In genomic region chr14:77469041-77469440, GRCh38 we compare ENCODE assay signal across 20 cellular contexts. TPM values are rescaled to one million over a fixed set of nuclear protein-coding genes. Genes with fewer than 3 reads are reported as not detected.
DNase-seq lines count a peak whose midpoint lies in the region; ATAC-seq, FAIRE-seq and TF ChIP-seq lines count a peak whose summit lies in the region.
"Had no signal": no experiment of that assay in that cellular context is flagged by ENCODE, and none has a peak within 500 bp of the region (broad histone marks: within the 10 kb centered on the region; RNA-seq: fewer than 3 reads in every experiment).

No MANE protein-coding gene starts in this region.

- H3K9me1 ChIP-seq in endothelial cell of umbilical vein (replicated peaks; ENCODE audit: control insufficient read depth, extremely low read depth, insufficient read depth, low read length): no peaks in the 10 kb centered on the region

- DNase-seq in HepG2 (ENCODE audit: low spot score) (peak; percentile 38), right lobe of liver (no peak), PC-3 (no peak), endothelial cell of umbilical vein (ENCODE audit: low read depth, low spot score) (no peak), upper lobe of right lung (peak; percentile 40), CD1c-positive myeloid dendritic cell (ENCODE audit: extremely low spot score) (no peak), GM19239 (ENCODE audit: insufficient read length, low spot score) (no peak)
- no peak for DNase-seq in central memory CD4-positive, alpha-beta T cell
- DNase-seq: ACHN; CD4-positive, CD25-positive, alpha-beta regulatory T cell; DMS79 treated with DMSO at 0.1 percent for 48 hours; NCI-H1092; NCI-H146; NCI-H2081; NCI-H510A; Peyer's patch had no signal

- H3K9ac ChIP-seq in HepG2 (ENCODE audit: insufficient read depth, low read depth, low read length) (no peak overlapping the region), PC-3 (ENCODE audit: low read length) (no peak overlapping the region), endothelial cell of umbilical vein (replicated peaks; ENCODE audit: extremely low read depth, insufficient read depth, low read length) (no peak overlapping the region)

- TF ChIP-seq POLR2A in HepG2 (IDR thresholded peaks at IDR 0.05; ENCODE audit: insufficient read depth in 1 of 2, low read depth in 2 of 2, low read length in 2 of 2) (0 out of 4 replicates have a peak, but pooled peaks of 1 of the 2 experiments have one; percentile 35), right lobe of liver (IDR thresholded peaks at IDR 0.05) (no peak), endothelial cell of umbilical vein (IDR thresholded peaks at IDR 0.05; ENCODE audit: low read depth, low read length) (no peak)

- no peak for TF ChIP-seq CTCF in HepG2 (CRISPR knock-in tag; IDR thresholded peaks at IDR 0.05)
- no peak for TF ChIP-seq CTCF in right lobe of liver (IDR thresholded peaks at IDR 0.05)
- TF ChIP-seq CTCF in PC-3 (conservative IDR thresholded peaks at IDR 0.05; ENCODE audit: low read depth, low read length): no peak
- no peak for TF ChIP-seq CTCF in endothelial cell of umbilical vein (IDR thresholded peaks at IDR 0.05; ENCODE audit: extremely low read depth in 1 of 2, insufficient read depth in 1 of 2, low read depth in 1 of 2, low read length in 2 of 2)
- no peak for TF ChIP-seq CTCF in upper lobe of right lung (IDR thresholded peaks at IDR 0.05)

- H3K4me2 ChIP-seq in HepG2 (ENCODE audit: low read depth, low read length) (no peak overlapping the region), PC-3 (ENCODE audit: low read length) (no peak overlapping the region), endothelial cell of umbilical vein (ENCODE audit: insufficient read depth, low read length) (no peak overlapping the region)

- no peaks in the 10 kb centered on the region; the same call in 1 of the 2 replicates for H4K20me1 ChIP-seq in HepG2 (ENCODE audit: insufficient read depth, low read length)
- H4K20me1 ChIP-seq in PC-3 (ENCODE audit: low read length): no peaks in the 10 kb centered on the region
- H4K20me1 ChIP-seq in endothelial cell of umbilical vein (replicated peaks; ENCODE audit: control insufficient read depth, extremely low read depth, insufficient read depth, low read length): no peaks in the 10 kb centered on the region

- intact Hi-C loops in HepG2 (cut with micrococcal nuclease; ENCODE audit: unreplicated experiment) (no loop called here), right lobe of liver (cut with DNase I) (no loop called here), PC-3 (cut with micrococcal nuclease) (no loop called here), endothelial cell of umbilical vein (cut with micrococcal nuclease) (no loop called here), upper lobe of right lung (cut with DNase I) (no loop called here)

- FAIRE-seq in HepG2 (lab: Jason Lieb, UNC): no peak
- no peak for FAIRE-seq in endothelial cell of umbilical vein (lab: Jason Lieb, UNC)
- FAIRE-seq in GM19239 (lab: Jason Lieb, UNC): no peak

- no peak for TF ChIP-seq EP300 in HepG2 (IDR thresholded peaks at IDR 0.05; ENCODE audit: low read depth in 2 of 2, low read length in 2 of 2)
- no peak for TF ChIP-seq EP300 in HepG2 (CRISPR knock-in tag; IDR thresholded peaks at IDR 0.05; ENCODE audit: borderline replicate concordance)

- H3K36me3 ChIP-seq in HepG2 (replicated peaks in 1 of 2; ENCODE audit: control insufficient read depth in 1 of 2, insufficient read depth in 2 of 2, low read length in 2 of 2) (peaks cover 13 to 45% of the 10 kb centered on the region in 2 experiments), right lobe of liver (peaks cover 12 to 56% (median 33%) of the 10 kb centered on the region in 4 donors), PC-3 (ENCODE audit: low read depth, low read length) (peaks cover 42% of the 10 kb centered on the region), endothelial cell of umbilical vein (ENCODE audit: control insufficient read depth in 2 of 2, extremely low read depth in 1 of 2, insufficient read depth in 2 of 2, low read length in 2 of 2) (peaks cover 15 to 22% of the 10 kb centered on the region in 2 experiments), upper lobe of right lung (peaks cover 61% of the 10 kb centered on the region)

- H3K4me3 ChIP-seq in HepG2 (replicated peaks in 1 of 3; ENCODE audit: insufficient read depth in 1 of 3, low read depth in 2 of 3, low read length in 3 of 3) (no peak overlapping the region), right lobe of liver (no peak overlapping the region), PC-3 (ENCODE audit: low read length) (no peak overlapping the region), endothelial cell of umbilical vein (replicated peaks in 1 of 3; ENCODE audit: insufficient read depth in 1 of 3, low read depth in 1 of 3, low read length in 3 of 3) (no peak overlapping the region), upper lobe of right lung (no peak overlapping the region)
- H3K4me3 ChIP-seq: Peyer's patch, SK-N-MC had no signal

- WGBS in HepG2 (ENCODE audit: low lambda C conversion rate): 82% methylated on average over 5 of the region's 14 CpGs
- 76% methylated on average over 4 of the region's 14 CpGs for WGBS in right lobe of liver (ENCODE audit: insufficient coverage, low coverage, low lambda C conversion rate, missing lambda C conversion rate)

- H3K27me3 ChIP-seq in HepG2 (ENCODE audit: control insufficient read depth in 1 of 2, insufficient read depth in 2 of 2, low read length in 2 of 2) (no peaks in the 10 kb centered on the region), right lobe of liver (no peaks in the 10 kb centered on the region), PC-3 (ENCODE audit: low read length) (no peaks in the 10 kb centered on the region), endothelial cell of umbilical vein (ENCODE audit: control insufficient read depth in 2 of 2, insufficient read depth in 2 of 2, low read length in 2 of 2) (no peaks in the 10 kb centered on the region), upper lobe of right lung (no peaks in the 10 kb centered on the region)
- H3K27me3 ChIP-seq: Peyer's patch had no signal

- H3K9me3 ChIP-seq in HepG2 (ENCODE audit: low read length): no peaks in the 10 kb centered on the region
- H3K9me3 ChIP-seq in right lobe of liver: no peaks in the 10 kb centered on the region
- H3K9me3 ChIP-seq in PC-3 (ENCODE audit: low read length): no peaks in the 10 kb centered on the region
- no peaks in the 10 kb centered on the region for H3K9me3 ChIP-seq in endothelial cell of umbilical vein (replicated peaks; ENCODE audit: control insufficient read depth, insufficient read depth, low read length)
- H3K9me3 ChIP-seq in upper lobe of right lung: no peaks in the 10 kb centered on the region
- H3K9me3 ChIP-seq: Peyer's patch had no signal

- BruUV-seq in HepG2 (replicated peaks; lab: Mats Ljungman, UMichigan) (no TSS peak), PC-3 (replicated peaks; lab: Mats Ljungman, UMichigan) (TSS peak; percentile 38), endothelial cell of umbilical vein (replicated peaks; lab: Mats Ljungman, UMichigan) (TSS peak; percentile 27)

- H3K9me2 ChIP-seq in PC-3 (replicated peaks; ENCODE audit: low read length): no peaks in the 10 kb centered on the region

- H3K4me1 ChIP-seq in HepG2 (ENCODE audit: insufficient read depth, low read length) (peaks cover 24% of the 10 kb centered on the region), right lobe of liver (no peaks in the 10 kb centered on the region), PC-3 (ENCODE audit: insufficient read depth, low read length) (no peaks in the 10 kb centered on the region), endothelial cell of umbilical vein (ENCODE audit: control insufficient read depth, extremely low read depth, insufficient read depth, low read length) (no peaks in the 10 kb centered on the region), upper lobe of right lung (no peaks in the 10 kb centered on the region)
- H3K4me1 ChIP-seq: Peyer's patch had no signal

- in situ Hi-C loops in HepG2 (cut with HindIII; ENCODE audit: extremely low pct_ligation_motif_present, low pct_unique_long_range_greater_than_20kb): no loop called here

- H2AFZ ChIP-seq in HepG2 (ENCODE audit: low read length): no peak overlapping the region
- H2AFZ ChIP-seq in PC-3 (ENCODE audit: low read length): no peak overlapping the region
- H2AFZ ChIP-seq in endothelial cell of umbilical vein (ENCODE audit: low read depth, low read length): no peak overlapping the region

- H3F3A ChIP-seq in PC-3 (ENCODE audit: low read length, unreplicated experiment): no peaks in the 10 kb centered on the region

- CTCF ChIA-PET in HepG2 (lab: Yijun Ruan, JAX; ENCODE audit: low intra/inter-chr PET ratio, low total read pairs) (interaction anchor here (1.9 kb wide), 1 partner anchor 10 kb away, joined by 4 read pairs; no protein-coding TSS in a partner anchor), PC-3 (lab: Charles Lee) (no interaction called here), endothelial cell of umbilical vein (lab: Charles Lee) (interaction anchor here (0.6 to 2.1 kb wide), 2 partner anchors 10 to 1230 kb away, joined by 3 to 12 read pairs; no protein-coding TSS in a partner anchor)

- no peak for TF ChIP-seq RAD21 in HepG2 (CRISPR knock-in tag; IDR thresholded peaks at IDR 0.05)

- H3K79me2 ChIP-seq in HepG2 (ENCODE audit: insufficient read depth, low read length) (no peaks in the 10 kb centered on the region), PC-3 (ENCODE audit: low read length) (peaks cover 4% of the 10 kb centered on the region), endothelial cell of umbilical vein (ENCODE audit: control insufficient read depth, insufficient read depth, low read length) (no peaks in the 10 kb centered on the region)

- ATAC-seq in HepG2 (peak; percentile 74), right lobe of liver (no peak), PC-3 (no peak), upper lobe of right lung (no peak)
- ATAC-seq: Right ventricle myocardium inferior had no signal

- POLR2A ChIA-PET in HepG2 (lab: Yijun Ruan, JAX) (interaction anchor here (0.7 to 2.0 kb wide), 5 partner anchors 9 to 31 kb away, joined by 3 to 9 read pairs (median 4); partner anchors contain the start of genes AHSA1, ISM2 and VIPAS39), PC-3 (lab: Charles Lee; ENCODE audit: unreplicated experiment) (no interaction called here), endothelial cell of umbilical vein (lab: Charles Lee) (no interaction called here)

- dilution Hi-C loops in endothelial cell of umbilical vein (cut with MboI; ENCODE audit: extremely low pct_ligation_motif_present, low sequenced_read_pairs): no loop called here

- peak overlapping the region; percentile 49 for H3K27ac ChIP-seq in HepG2 (ENCODE audit: extremely low read length, insufficient read depth, low read length)
- H3K27ac ChIP-seq in right lobe of liver: no peak overlapping the region
- no peak overlapping the region for H3K27ac ChIP-seq in PC-3 (ENCODE audit: low read length)
- H3K27ac ChIP-seq in endothelial cell of umbilical vein (ENCODE audit: insufficient read depth, low read depth, low read length): no peak overlapping the region
- H3K27ac ChIP-seq in upper lobe of right lung: no peak overlapping the region
- H3K27ac ChIP-seq: Peyer's patch, SK-N-MC had no signal

RNA-seq across cellular contexts. Expression of gene AHSA1, which starts 11.1 kb away (rescaled TPM):
- total RNA-seq in HepG2 (2016; rRNA removed; fragmentation: Illumina TruSeq; extraction: Trizol): 241 and 310 TPM in 2 replicates
- 46.4 and 46.6 TPM in 2 replicates for total RNA-seq in HepG2 (2016; cell fraction: cytosol; rRNA removed; fragmentation: Illumina TruSeq; extraction: Trizol; ENCODE audit: low read depth)
- 247 and 307 TPM in 2 replicates for total RNA-seq in HepG2 (2016; cell fraction: insoluble cytoplasmic fraction; rRNA removed; fragmentation: Illumina TruSeq; extraction: Trizol)
- total RNA-seq in HepG2 (2016; cell fraction: membrane; rRNA removed; fragmentation: Illumina TruSeq; extraction: Trizol): 65.3 and 71.9 TPM in 2 replicates
- 99.7 and 100 TPM in 2 replicates for total RNA-seq in HepG2 (2016; cell fraction: nucleus; rRNA removed; fragmentation: Illumina TruSeq; extraction: Trizol)
- 113 and 118 TPM in 2 replicates for polyA plus RNA-seq in HepG2 (2011; rRNA removed)
- 126 and 174 TPM in 2 replicates for polyA plus RNA-seq in HepG2 (2011; cell fraction: cytosol; rRNA removed)
- 40.9 and 53.0 TPM in 2 replicates for polyA plus RNA-seq in HepG2 (2011; cell fraction: nucleus; rRNA removed)
- polyA plus RNA-seq in HepG2 (2012): 114 and 118 TPM in 2 replicates
- polyA plus RNA-seq in HepG2 (2016; cell fraction: cytosol; fragmentation: Illumina TruSeq; extraction: Trizol; ENCODE audit: low read depth): 26.2 TPM in 2 replicates
- 395 TPM in 2 replicates for polyA plus RNA-seq in HepG2 (2016; cell fraction: insoluble cytoplasmic fraction; fragmentation: Illumina TruSeq; extraction: Trizol; ENCODE audit: low read depth)
- 42.3 and 47.2 TPM in 2 replicates for polyA plus RNA-seq in HepG2 (2016; cell fraction: membrane; fragmentation: Illumina TruSeq; extraction: Trizol; ENCODE audit: low read depth)
- 170 and 191 TPM in 2 replicates for polyA plus RNA-seq in HepG2 (2016; cell fraction: nucleus; fragmentation: Illumina TruSeq; extraction: Trizol; ENCODE audit: insufficient read depth, low read depth)
- 102 and 240 TPM in 2 replicates for polyA minus RNA-seq in HepG2 (2011; rRNA and poly(A)+ RNA removed; ENCODE audit: low replicate concordance)
- 59.2 and 65.4 TPM in 2 replicates for polyA minus RNA-seq in HepG2 (2011; cell fraction: cytosol; rRNA and poly(A)+ RNA removed)
- 32.2 and 49.9 TPM in 2 replicates for polyA minus RNA-seq in HepG2 (2011; cell fraction: nucleus; rRNA and poly(A)+ RNA removed)
- total RNA-seq in right lobe of liver: 100 to 1,000 TPM in 1 of 6 experiments, 10 to 100 TPM in 5; 40.6 to 114 (median 77.6) TPM
- total RNA-seq in PC-3 (2014; rRNA removed): 215 and 217 TPM in 2 replicates
- total RNA-seq in endothelial cell of umbilical vein: 158 and 166 TPM in 2 replicates
- 118 and 122 TPM in 2 replicates for polyA plus RNA-seq in endothelial cell of umbilical vein
- polyA plus RNA-seq in endothelial cell of umbilical vein (2011; cell fraction: cytosol; rRNA removed): 182 and 189 TPM in 2 replicates
- 89.2 and 105 TPM in 2 replicates for polyA plus RNA-seq in endothelial cell of umbilical vein (2011; cell fraction: nucleus; rRNA removed)
- 130 and 158 TPM in 2 replicates for polyA plus RNA-seq in endothelial cell of umbilical vein (2012)
- polyA minus RNA-seq in endothelial cell of umbilical vein: 127 and 131 TPM in 2 replicates
- polyA minus RNA-seq in endothelial cell of umbilical vein (2011; cell fraction: cytosol; rRNA and poly(A)+ RNA removed): 89.9 TPM
- polyA minus RNA-seq in endothelial cell of umbilical vein (2011; cell fraction: nucleus; rRNA and poly(A)+ RNA removed): 19.3 and 31.3 TPM in 2 replicates
- 120 TPM for total RNA-seq in upper lobe of right lung

RNA-seq across cellular contexts. Expression of gene VIPAS39, which starts 11.6 kb away (rescaled TPM):
- total RNA-seq in HepG2 (2016; rRNA removed; fragmentation: Illumina TruSeq; extraction: Trizol) (13.3 and 14.9 TPM in 2 replicates), right lobe of liver (1 to 10 TPM; 7.2 to 9.9 (median 8.6) TPM), PC-3 (2014; rRNA removed) (20.1 and 20.2 TPM in 2 replicates), endothelial cell of umbilical vein (22.2 and 24.2 TPM in 2 replicates), upper lobe of right lung (14.5 TPM)
- total RNA-seq in HepG2 (2016; cell fraction: cytosol; rRNA removed; fragmentation: Illumina TruSeq; extraction: Trizol; ENCODE audit: low read depth): 2.6 and 2.8 TPM in 2 replicates
- total RNA-seq in HepG2 (2016; cell fraction: insoluble cytoplasmic fraction; rRNA removed; fragmentation: Illumina TruSeq; extraction: Trizol): 12.8 and 14.5 TPM in 2 replicates
- total RNA-seq in HepG2 (2016; cell fraction: membrane; rRNA removed; fragmentation: Illumina TruSeq; extraction: Trizol): 6.3 and 6.8 TPM in 2 replicates
- total RNA-seq in HepG2 (2016; cell fraction: nucleus; rRNA removed; fragmentation: Illumina TruSeq; extraction: Trizol): 11.3 and 15.3 TPM in 2 replicates
- polyA plus RNA-seq in HepG2 (2011; rRNA removed) (18.7 and 21.5 TPM in 2 replicates), endothelial cell of umbilical vein (28.2 and 28.4 TPM in 2 replicates)
- 11.6 and 15.0 TPM in 2 replicates for polyA plus RNA-seq in HepG2 (2011; cell fraction: cytosol; rRNA removed)
- polyA plus RNA-seq in HepG2 (2011; cell fraction: nucleus; rRNA removed): 15.9 and 19.5 TPM in 2 replicates
- polyA plus RNA-seq in HepG2 (2012): 9.7 and 11.4 TPM in 2 replicates
- 1.7 and 1.8 TPM in 2 replicates for polyA plus RNA-seq in HepG2 (2016; cell fraction: cytosol; fragmentation: Illumina TruSeq; extraction: Trizol; ENCODE audit: low read depth)
- 14.7 and 15.7 TPM in 2 replicates for polyA plus RNA-seq in HepG2 (2016; cell fraction: insoluble cytoplasmic fraction; fragmentation: Illumina TruSeq; extraction: Trizol; ENCODE audit: low read depth)
- 3.7 and 4.4 TPM in 2 replicates for polyA plus RNA-seq in HepG2 (2016; cell fraction: membrane; fragmentation: Illumina TruSeq; extraction: Trizol; ENCODE audit: low read depth)
- 14.0 and 16.4 TPM in 2 replicates for polyA plus RNA-seq in HepG2 (2016; cell fraction: nucleus; fragmentation: Illumina TruSeq; extraction: Trizol; ENCODE audit: insufficient read depth, low read depth)
- 18.9 and 21.0 TPM in 2 replicates for polyA minus RNA-seq in HepG2 (2011; rRNA and poly(A)+ RNA removed; ENCODE audit: low replicate concordance)
- polyA minus RNA-seq in HepG2 (2011; cell fraction: cytosol; rRNA and poly(A)+ RNA removed): 9.8 and 11.7 TPM in 2 replicates
- 29.2 and 34.9 TPM in 2 replicates for polyA minus RNA-seq in HepG2 (2011; cell fraction: nucleus; rRNA and poly(A)+ RNA removed)
- 25.9 and 28.4 TPM in 2 replicates for polyA plus RNA-seq in endothelial cell of umbilical vein (2011; cell fraction: cytosol; rRNA removed)
- 51.9 and 54.2 TPM in 2 replicates for polyA plus RNA-seq in endothelial cell of umbilical vein (2011; cell fraction: nucleus; rRNA removed)
- polyA plus RNA-seq in endothelial cell of umbilical vein (2012): 22.2 and 25.4 TPM in 2 replicates
- polyA minus RNA-seq in endothelial cell of umbilical vein: 39.9 and 43.9 TPM in 2 replicates
- 6.9 TPM for polyA minus RNA-seq in endothelial cell of umbilical vein (2011; cell fraction: cytosol; rRNA and poly(A)+ RNA removed)
- polyA minus RNA-seq in endothelial cell of umbilical vein (2011; cell fraction: nucleus; rRNA and poly(A)+ RNA removed): 20.4 and 30.6 TPM in 2 replicates

RNA-seq across cellular contexts. Expression of gene ISM2, which starts 29.6 kb away (rescaled TPM):
- total RNA-seq in HepG2 (2016; rRNA removed; fragmentation: Illumina TruSeq; extraction: Trizol) (0.83 and 1.8 TPM in 2 replicates), right lobe of liver (under 1 TPM in 1 of 6 experiments, not detected in 5; 0.37 TPM), PC-3 (2014; rRNA removed) (0.95 TPM in 1 of 2 replicates, not detected in the other), endothelial cell of umbilical vein (not detected in 2 replicates), upper lobe of right lung (not detected)
- 0.20 and 0.44 TPM in 2 replicates for total RNA-seq in HepG2 (2016; cell fraction: cytosol; rRNA removed; fragmentation: Illumina TruSeq; extraction: Trizol; ENCODE audit: low read depth)
- 0.56 and 1.8 TPM in 2 replicates for total RNA-seq in HepG2 (2016; cell fraction: insoluble cytoplasmic fraction; rRNA removed; fragmentation: Illumina TruSeq; extraction: Trizol)
- 0.46 and 0.55 TPM in 2 replicates for total RNA-seq in HepG2 (2016; cell fraction: membrane; rRNA removed; fragmentation: Illumina TruSeq; extraction: Trizol)
- total RNA-seq in HepG2 (2016; cell fraction: nucleus; rRNA removed; fragmentation: Illumina TruSeq; extraction: Trizol): 1.4 TPM in 2 replicates
- polyA plus RNA-seq in HepG2 (2011; rRNA removed) (40.7 and 43.2 TPM in 2 replicates), endothelial cell of umbilical vein (not detected in 2 replicates)
- 17.0 and 22.7 TPM in 2 replicates for polyA plus RNA-seq in HepG2 (2011; cell fraction: cytosol; rRNA removed)
- polyA plus RNA-seq in HepG2 (2011; cell fraction: nucleus; rRNA removed): 47.8 and 68.7 TPM in 2 replicates
- polyA plus RNA-seq in HepG2 (2012): 59.6 and 62.7 TPM in 2 replicates
- polyA plus RNA-seq in HepG2 (2016; cell fraction: cytosol; fragmentation: Illumina TruSeq; extraction: Trizol; ENCODE audit: low read depth): 0.08 and 0.19 TPM in 2 replicates
- polyA plus RNA-seq in HepG2 (2016; cell fraction: insoluble cytoplasmic fraction; fragmentation: Illumina TruSeq; extraction: Trizol; ENCODE audit: low read depth): 0.53 and 0.60 TPM in 2 replicates
- polyA plus RNA-seq in HepG2 (2016; cell fraction: membrane; fragmentation: Illumina TruSeq; extraction: Trizol; ENCODE audit: low read depth): 0.16 and 0.26 TPM in 2 replicates
- polyA plus RNA-seq in HepG2 (2016; cell fraction: nucleus; fragmentation: Illumina TruSeq; extraction: Trizol; ENCODE audit: insufficient read depth, low read depth): 2.1 and 2.3 TPM in 2 replicates
- 0.09 and 81.0 TPM in 2 replicates for polyA minus RNA-seq in HepG2 (2011; rRNA and poly(A)+ RNA removed; ENCODE audit: low replicate concordance)
- 31.8 and 33.0 TPM in 2 replicates for polyA minus RNA-seq in HepG2 (2011; cell fraction: cytosol; rRNA and poly(A)+ RNA removed)
- polyA minus RNA-seq in HepG2 (2011; cell fraction: nucleus; rRNA and poly(A)+ RNA removed): 18.5 and 28.2 TPM in 2 replicates
- not detected in 2 replicates for polyA plus RNA-seq in endothelial cell of umbilical vein (2011; cell fraction: cytosol; rRNA removed)
- not detected in 2 replicates for polyA plus RNA-seq in endothelial cell of umbilical vein (2011; cell fraction: nucleus; rRNA removed)
- not detected in 2 replicates for polyA plus RNA-seq in endothelial cell of umbilical vein (2012)
- polyA minus RNA-seq in endothelial cell of umbilical vein: not detected in 2 replicates
- polyA minus RNA-seq in endothelial cell of umbilical vein (2011; cell fraction: cytosol; rRNA and poly(A)+ RNA removed): not detected
- polyA minus RNA-seq in endothelial cell of umbilical vein (2011; cell fraction: nucleus; rRNA and poly(A)+ RNA removed): not detected in 2 replicates
- total RNA-seq: CD4-positive, CD25-positive, alpha-beta regulatory T cell; MCF 10A; Peyer's patch; Right ventricle myocardium inferior had no signal
- polyA plus RNA-seq: CD4-positive, CD25-positive, alpha-beta regulatory T cell had no signal

RNA-seq across cellular contexts. Expression of gene NOXRED1, which starts 45.7 kb away (rescaled TPM):
- total RNA-seq in HepG2 (2016; rRNA removed; fragmentation: Illumina TruSeq; extraction: Trizol) (0.24 TPM in 1 of 2 replicates, not detected in the other), right lobe of liver (under 1 TPM in 4 of 6 experiments, not detected in 2; 0.20 to 0.47 (median 0.37) TPM), PC-3 (2014; rRNA removed) (0.33 and 0.46 TPM in 2 replicates), endothelial cell of umbilical vein (0.33 and 0.48 TPM in 2 replicates), upper lobe of right lung (0.55 TPM)
- 0.20 and 0.35 TPM in 2 replicates for total RNA-seq in HepG2 (2016; cell fraction: cytosol; rRNA removed; fragmentation: Illumina TruSeq; extraction: Trizol; ENCODE audit: low read depth)
- 0.09 and 0.17 TPM in 2 replicates for total RNA-seq in HepG2 (2016; cell fraction: insoluble cytoplasmic fraction; rRNA removed; fragmentation: Illumina TruSeq; extraction: Trizol)
- 0.12 and 0.17 TPM in 2 replicates for total RNA-seq in HepG2 (2016; cell fraction: membrane; rRNA removed; fragmentation: Illumina TruSeq; extraction: Trizol)
- total RNA-seq in HepG2 (2016; cell fraction: nucleus; rRNA removed; fragmentation: Illumina TruSeq; extraction: Trizol): 0.38 and 0.43 TPM in 2 replicates
- polyA plus RNA-seq in HepG2 (2011; rRNA removed) (0.41 and 0.71 TPM in 2 replicates), endothelial cell of umbilical vein (0.03 and 0.15 TPM in 2 replicates)
- 0.08 and 0.10 TPM in 2 replicates for polyA plus RNA-seq in HepG2 (2011; cell fraction: cytosol; rRNA removed)
- polyA plus RNA-seq in HepG2 (2011; cell fraction: nucleus; rRNA removed): 1.8 and 2.3 TPM in 2 replicates
- 0.65 and 0.83 TPM in 2 replicates for polyA plus RNA-seq in HepG2 (2012)
- polyA plus RNA-seq in HepG2 (2016; cell fraction: cytosol; fragmentation: Illumina TruSeq; extraction: Trizol; ENCODE audit: low read depth): not detected in 2 replicates
- 0.12 TPM in 1 of 2 replicates, not detected in the other for polyA plus RNA-seq in HepG2 (2016; cell fraction: insoluble cytoplasmic fraction; fragmentation: Illumina TruSeq; extraction: Trizol; ENCODE audit: low read depth)
- polyA plus RNA-seq in HepG2 (2016; cell fraction: membrane; fragmentation: Illumina TruSeq; extraction: Trizol; ENCODE audit: low read depth): 0.12 TPM in 1 of 2 replicates, not detected in the other
- 0.67 and 1.4 TPM in 2 replicates for polyA plus RNA-seq in HepG2 (2016; cell fraction: nucleus; fragmentation: Illumina TruSeq; extraction: Trizol; ENCODE audit: insufficient read depth, low read depth)
- 0.23 and 0.42 TPM in 2 replicates for polyA minus RNA-seq in HepG2 (2011; rRNA and poly(A)+ RNA removed; ENCODE audit: low replicate concordance)
- polyA minus RNA-seq in HepG2 (2011; cell fraction: cytosol; rRNA and poly(A)+ RNA removed): not detected in 2 replicates
- 0.62 and 1.5 TPM in 2 replicates for polyA minus RNA-seq in HepG2 (2011; cell fraction: nucleus; rRNA and poly(A)+ RNA removed)
- not detected in 2 replicates for polyA plus RNA-seq in endothelial cell of umbilical vein (2011; cell fraction: cytosol; rRNA removed)
- polyA plus RNA-seq in endothelial cell of umbilical vein (2011; cell fraction: nucleus; rRNA removed): 0.39 and 0.42 TPM in 2 replicates
- 0.10 and 0.17 TPM in 2 replicates for polyA plus RNA-seq in endothelial cell of umbilical vein (2012)
- 0.15 and 0.74 TPM in 2 replicates for polyA minus RNA-seq in endothelial cell of umbilical vein
- polyA minus RNA-seq in endothelial cell of umbilical vein (2011; cell fraction: cytosol; rRNA and poly(A)+ RNA removed): not detected
- 0.19 and 0.24 TPM in 2 replicates for polyA minus RNA-seq in endothelial cell of umbilical vein (2011; cell fraction: nucleus; rRNA and poly(A)+ RNA removed)
- total RNA-seq: G401 had no signal

Comparison
In these comparisons a context has a peak if more than half of its experiments do, and no peak if none do; other contexts are left out.
1. DNase-seq: peak in HepG2 (single experiment) and upper lobe of right lung (single experiment); none in right lobe of liver (0 of 3), PC-3 (single experiment), endothelial cell of umbilical vein (single experiment), central memory CD4-positive, alpha-beta T cell (single experiment), CD1c-positive myeloid dendritic cell (single experiment) and GM19239 (single experiment).